10 cellular contexts compared by ENCODE assay signal in genomic region chr21:34358866-34359265, GRCh38. TPM values are rescaled to one million over a fixed set of nuclear protein-coding genes. Genes with fewer than 3 reads are reported as not detected.
"Had no signal": no experiment of that assay in that cellular context is flagged by ENCODE, and none has a peak within 500 bp of the region (broad histone marks: within the 10 kb centered on the region; RNA-seq: fewer than 3 reads in every experiment).

No MANE protein-coding gene starts in this region.

- H3K4me2 ChIP-seq: GM23338 had no signal

- H3K9me3 ChIP-seq: HAP-1 had no signal

- H2AFZ ChIP-seq: GM23248, GM23338 had no signal

- H3K4me3 ChIP-seq: GM23248, GM23338, HAP-1 had no signal

- H3K4me3 Mint-ChIP-seq: GM23338, H9, HFFc6 had no signal

- H3K9me3 Mint-ChIP-seq: HFFc6 had no signal

- H3K27ac Mint-ChIP-seq: GM23338, H9, HFFc6 had no signal

- ATAC-seq: GM23338, HCT116 had no signal

- H3K9ac ChIP-seq: GM23248 had no signal

- H3K27ac ChIP-seq: GM23248 had no signal

- H3K36me3 ChIP-seq: HAP-1 had no signal

- DNase-seq: GM23248, GOT3, H7, H9, HCEC 1CT, HFFc6 had no signal

RNA-seq across cellular contexts. Expression of gene KCNE2, which starts 4.9 kb away (rescaled TPM):
- total RNA-seq: GM23248, H4, H7, H9, HFFc6 had no signal
